8 cellular contexts compared by ENCODE assay signal in the genomic region with DNA sequence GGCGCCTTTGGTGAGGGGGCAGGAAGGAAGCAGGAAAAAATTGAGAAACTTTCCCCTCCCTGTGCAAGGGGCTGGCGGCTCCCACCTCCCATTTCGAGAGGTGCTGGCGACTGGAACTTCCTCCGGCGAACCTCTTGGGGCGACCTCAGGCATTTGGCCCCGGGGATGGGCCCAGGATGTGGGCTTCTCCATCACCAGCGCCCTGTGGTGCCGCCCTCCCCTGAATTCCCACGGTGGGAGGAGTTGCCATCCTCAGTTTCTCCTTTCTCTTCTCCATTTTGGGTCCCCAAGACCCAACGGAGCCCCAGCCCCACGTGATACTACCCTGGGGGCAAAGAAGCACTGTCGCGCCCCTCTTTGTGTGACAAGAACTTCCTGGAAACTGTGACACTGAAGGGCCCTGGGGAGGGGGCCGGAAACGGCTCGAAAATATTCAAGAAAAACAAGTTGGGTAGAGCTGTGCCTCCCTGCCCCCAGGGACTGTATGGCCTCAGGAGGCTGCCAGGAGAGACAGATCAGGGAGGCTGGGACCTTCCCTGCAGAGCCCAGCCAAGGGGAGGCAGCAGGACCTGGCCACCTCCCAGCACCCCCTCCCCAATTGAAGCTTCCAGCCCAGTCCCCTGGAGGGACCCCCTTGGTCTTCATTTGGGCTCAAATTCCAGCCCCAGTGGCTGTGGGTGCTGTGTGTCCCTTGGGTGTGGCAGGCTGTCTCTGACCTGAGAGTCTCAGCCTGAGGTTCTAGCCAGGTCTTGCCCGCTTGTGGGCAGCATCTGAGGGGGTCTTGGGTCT. TPM values are rescaled to one million over a fixed set of nuclear protein-coding genes. Genes with fewer than 3 reads are reported as not detected.
A peak's percentile ranks its signal among the peaks of the same experiment; 100 is the strongest.
DNase-seq lines count a peak whose midpoint lies in the region; ATAC-seq and FAIRE-seq lines count a peak whose summit lies in the region.

No MANE protein-coding gene starts in this region.

- H3K36me3 Mint-ChIP-seq in activated CD4-positive, alpha-beta T cell treated with anti-CD3 and anti-CD28 coated beads for 36 hours (ENCODE audit: low read depth) = peaks cover 6% of the 10 kb centered on the region

- no peak for FAIRE-seq in HTR-8/SVneo (lab: Jason Lieb, UNC)

- peak; percentile 55 for ATAC-seq in HG03354 (IDR thresholded peaks at IDR 0.05; ENCODE audit: poor library complexity, severe bottlenecking, unreplicated experiment)
- ATAC-seq in activated CD4-positive, alpha-beta T cell treated with anti-CD3 and anti-CD28 coated beads for 36 hours = peak; percentile 63

- peaks cover 24% of the 10 kb centered on the region for H3K4me1 Mint-ChIP-seq in activated CD4-positive, alpha-beta T cell treated with anti-CD3 and anti-CD28 coated beads for 36 hours

- intact Hi-C loops in activated CD4-positive, alpha-beta T cell treated with anti-CD3 and anti-CD28 coated beads for 36 hours (cut with DNase I, micrococcal nuclease) = loop anchor here (1.0 to 5.0 kb wide), 3 partner anchors 8 to 52 kb away; partner anchors contain the start of gene ILF3 (in 1 of the 2)

- CTCF ChIA-PET in activated CD4-positive, alpha-beta T cell treated with anti-CD3 and anti-CD28 coated beads for 36 hours (lab: Charles Lee) = interaction anchor here (1.1 to 5.1 kb wide), 5 partner anchors 13 to 97 kb away, joined by 3 to 36 read pairs (median 7); no protein-coding TSS in a partner anchor

- H3K9me3 Mint-ChIP-seq in activated CD4-positive, alpha-beta T cell treated with anti-CD3 and anti-CD28 coated beads for 36 hours (ENCODE audit: low read depth) = no peaks in the 10 kb centered on the region

- DNase-seq in ELR (ENCODE audit: low read depth) (peak; percentile 45), dermis blood vessel endothelial cell (peak; percentile 53), mucosa of gallbladder (ENCODE audit: low spot score) (peak; percentile 56), NCI-H1092 (lab: John Stamatoyannopoulos, UW) (no peak), HTR-8/SVneo (ENCODE audit: insufficient read length, low spot score) (no peak)
- DNase-seq in activated CD4-positive, alpha-beta T cell treated with anti-CD3 and anti-CD28 coated beads for 36 hours = peak; percentile 87
- DNase-seq in stimulated activated CD8-positive, alpha-beta memory T cell treated with anti-CD3 and anti-CD28 coated beads, Interleukin-7, amount 100 ng/mL, for 48 hours (ENCODE audit: extremely low read depth in 1 of 2, low read depth in 1 of 2) = peak; percentile 49 to 69

- H3K27me3 Mint-ChIP-seq in activated CD4-positive, alpha-beta T cell treated with anti-CD3 and anti-CD28 coated beads for 36 hours = no peaks in the 10 kb centered on the region

- peak overlapping the region; percentile 99 for H3K27ac Mint-ChIP-seq in activated CD4-positive, alpha-beta T cell treated with anti-CD3 and anti-CD28 coated beads for 36 hours

- H3K4me3 Mint-ChIP-seq in activated CD4-positive, alpha-beta T cell treated with anti-CD3 and anti-CD28 coated beads for 36 hours = peak overlapping the region; percentile 95

- POLR2A ChIA-PET in activated CD4-positive, alpha-beta T cell treated with anti-CD3 and anti-CD28 coated beads for 36 hours (lab: Charles Lee) = interaction anchor here (0.5 to 1.5 kb wide), 5 partner anchors 8 to 214 kb away, joined by 3 to 5 read pairs (median 3); partner anchors contain the start of gene CDKN2D

RNA-seq across cellular contexts. Expression of gene AP1M2, which starts 16.2 kb away (rescaled TPM):
- not detected for total RNA-seq in activated CD4-positive, alpha-beta T cell treated with anti-CD3 and anti-CD28 coated beads for 36 hours
- total RNA-seq in dermis blood vessel endothelial cell (0.17 TPM in 1 of 2 replicates, not detected in the other), mucosa of gallbladder (88.3 TPM)

RNA-seq across cellular contexts. Expression of gene SLC44A2, which starts 22.1 kb away (rescaled TPM):
- 100 to 1,000 TPM in 1 of 2 experiments, 10 to 100 TPM in 1; 80.3 to 105 TPM for total RNA-seq in activated CD4-positive, alpha-beta T cell treated with anti-CD3 and anti-CD28 coated beads for 36 hours
- 67.7 and 132 TPM in 2 replicates for total RNA-seq in dermis blood vessel endothelial cell
- 223 TPM for total RNA-seq in mucosa of gallbladder

RNA-seq across cellular contexts. Expression of gene CDKN2D, which starts 34.5 kb away (rescaled TPM):
- 10 to 100 TPM; 39.2 to 50.3 TPM for total RNA-seq in activated CD4-positive, alpha-beta T cell treated with anti-CD3 and anti-CD28 coated beads for 36 hours
- total RNA-seq in dermis blood vessel endothelial cell (4.6 and 7.6 TPM in 2 replicates), mucosa of gallbladder (6.2 TPM)

RNA-seq across cellular contexts. Expression of gene KRI1, which starts 37.5 kb away (rescaled TPM):
- total RNA-seq in activated CD4-positive, alpha-beta T cell treated with anti-CD3 and anti-CD28 coated beads for 36 hours = 10 to 100 TPM; 62.5 to 67.1 TPM
- 8.6 and 11.2 TPM in 2 replicates for total RNA-seq in dermis blood vessel endothelial cell
- total RNA-seq in mucosa of gallbladder = 21.1 TPM

RNA-seq across cellular contexts. Expression of gene ILF3, which starts 50.9 kb away (rescaled TPM):
- 100 to 1,000 TPM; 433 to 570 TPM for total RNA-seq in activated CD4-positive, alpha-beta T cell treated with anti-CD3 and anti-CD28 coated beads for 36 hours
- total RNA-seq in dermis blood vessel endothelial cell (85.8 and 190 TPM in 2 replicates), mucosa of gallbladder (162 TPM)

Comparison
In these comparisons a context has a peak if more than half of its experiments do, and no peak if none do; other contexts are left out.
1. DNase-seq: peak in ELR (single experiment), activated CD4-positive, alpha-beta T cell treated with anti-CD3 and anti-CD28 coated beads for 36 hours (single experiment), dermis blood vessel endothelial cell (single experiment), mucosa of gallbladder (single experiment) and stimulated activated CD8-positive, alpha-beta memory T cell treated with anti-CD3 and anti-CD28 coated beads, Interleukin-7, amount 100 ng/mL, for 48 hours (2 of 2); none in NCI-H1092 (single experiment) and HTR-8/SVneo (single experiment).
2. RNA of gene AP1M2, which starts 16.2 kb away (total RNA-seq): 88.3 TPM in mucosa of gallbladder (single experiment); 0.17 TPM in dermis blood vessel endothelial cell and not detected in activated CD4-positive, alpha-beta T cell treated with anti-CD3 and anti-CD28 coated beads for 36 hours; every median in the first group is over 10 times any median in the second.